In the genomic region with DNA sequence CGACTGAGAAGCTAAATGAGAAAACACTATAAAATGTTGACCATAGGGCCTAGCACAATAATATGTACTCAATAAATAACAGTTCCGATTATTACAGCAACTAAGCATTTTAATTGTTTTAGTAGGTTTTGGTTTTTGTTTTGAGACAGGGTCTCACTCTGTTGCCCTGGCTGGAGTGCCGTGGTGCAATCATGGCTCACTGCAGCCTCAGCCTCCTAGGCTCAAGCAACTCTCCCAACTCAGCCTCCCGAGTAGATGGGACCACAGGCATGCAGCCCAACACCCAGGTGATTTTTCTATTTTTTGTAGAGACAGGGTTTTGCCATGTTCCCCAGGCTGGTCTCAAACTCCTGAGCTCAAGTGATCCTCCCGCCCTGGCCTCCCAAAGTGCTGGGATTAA, we compare ENCODE assay signal across 11 cellular contexts.
"Had no signal": no experiment of that assay in that cellular context is flagged by ENCODE, and none has a peak within 500 bp of the region (broad histone marks: within the 10 kb centered on the region; RNA-seq: fewer than 3 reads in every experiment).

No MANE protein-coding gene starts in this region.

- H3K4me3 ChIP-seq: GM23248, GM23338, HAP-1 had no signal

- ATAC-seq: GM23338, HCT116 had no signal

- H3K27ac Mint-ChIP-seq: GM23338, HFFc6 had no signal

- H3K9me3 ChIP-seq: HAP-1 had no signal

- H3K4me3 Mint-ChIP-seq: GM23338, H9, HFFc6 had no signal

- H3K27ac ChIP-seq: GM23248 had no signal

- H2AFZ ChIP-seq: GM23248, GM23338 had no signal

- FAIRE-seq: H1, H54 had no signal

- H3K4me2 ChIP-seq: GM23338 had no signal

- H3K9me3 Mint-ChIP-seq: GM23338, H9, HFFc6 had no signal

- H3K9ac ChIP-seq: GM23248 had no signal

- DNase-seq: GM23248, GOT3, H7, H9, HCEC 1CT, HFFc6 had no signal

- H3K4me1 ChIP-seq: HAP-1 had no signal

- H3K4me1 Mint-ChIP-seq: GM23338, H9 had no signal
